In the genomic region with DNA sequence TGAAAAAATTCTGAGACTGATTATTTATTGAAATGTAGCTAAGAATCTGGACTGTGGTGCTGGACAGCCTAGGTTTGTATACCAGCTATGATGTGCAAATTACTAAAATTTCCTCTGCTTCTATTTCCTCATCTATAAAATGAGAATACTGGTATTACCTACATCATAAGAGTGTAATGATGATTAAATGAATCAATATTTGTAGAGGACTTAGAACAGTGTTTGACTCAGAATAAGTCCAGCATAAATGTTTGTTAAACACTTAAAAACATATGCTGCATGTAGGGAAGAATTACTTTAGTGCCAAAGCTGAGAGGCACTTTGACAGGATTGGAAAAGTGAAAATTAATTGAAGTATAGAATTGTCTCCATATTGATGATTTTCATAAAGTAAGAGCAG, we compare ENCODE assay signal across 33 cellular contexts. TPM values are rescaled to one million over a fixed set of nuclear protein-coding genes. Genes with fewer than 3 reads are reported as not detected.
"Had no signal": no experiment of that assay in that cellular context is flagged by ENCODE, and none has a peak within 500 bp of the region (broad histone marks: within the 10 kb centered on the region; RNA-seq: fewer than 3 reads in every experiment).

No MANE protein-coding gene starts in this region.

- DNase-seq: islet precursor cell; left cardiac atrium; left ventricle myocardium inferior; midbrain; mucosa of descending colon; naive thymus-derived CD4-positive, alpha-beta T cell; ovary; right lobe of liver; stimulated activated CD4-positive, alpha-beta T cell treated with anti-CD3 and anti-CD28 coated beads, Interleukin-1b, Interleukin-23, amount 100 ng/mL, for 48 hours; stimulated activated CD4-positive, alpha-beta T cell treated with anti-CD3 and anti-CD28 coated beads, Interleukin-2, amount 100 ng/mL, for 48 hours; stimulated activated CD4-positive, alpha-beta T cell treated with anti-CD3 and anti-CD28 coated beads, Interleukin-4, amount 100 ng/mL, for 4 hours; stimulated activated CD8-positive, alpha-beta memory T cell treated with anti-CD3 and anti-CD28 coated beads, Interleukin-4, amount 100 ng/mL, for 48 hours; stimulated activated naive CD8-positive, alpha-beta T cell treated with anti-CD3 and anti-CD28 coated beads, Interleukin-15, Interleukin-2, amounts not matched to agents 100 U/mL and 50 U/mL, for 24 hours; stomach; tibial artery; trophoblast cell; upper lobe of right lung had no signal

- H3K4me1 Mint-ChIP-seq: naive thymus-derived CD4-positive, alpha-beta T cell; stimulated activated memory B cell treated with anti-CD40 and anti-IgM and Interleukin-4, amounts not matched to agents 10 μg/mL and 1 μg/mL and 100 μg/mL, for 72 hours had no signal

- H3K4me2 ChIP-seq: hepatocyte, smooth muscle cell had no signal

- H3K27me3 ChIP-seq: hepatocyte, ovary, right atrium auricular region, right lobe of liver, stomach, suprapubic skin, tibial artery, upper lobe of right lung had no signal

- ATAC-seq: left cardiac atrium; mucosa of descending colon; naive thymus-derived CD4-positive, alpha-beta T cell; natural killer cell treated with Interleukin-12 subunit alpha and Interleukin-12 subunit beta and Interleukin-15 and Interleukin-18, amount 100 ng/mL, for 72 hours; right lobe of liver; stimulated activated memory B cell treated with anti-CD40 and anti-IgM and Interleukin-4, amounts not matched to agents 10 μg/mL and 1 μg/mL and 100 μg/mL, for 72 hours; stimulated activated naive CD8-positive, alpha-beta T cell treated with anti-CD3 and anti-CD28 coated beads, Interleukin-15, Interleukin-2, amounts not matched to agents 100 U/mL and 50 U/mL, for 24 hours; upper lobe of right lung had no signal

- H3K36me3 Mint-ChIP-seq: naive thymus-derived CD4-positive, alpha-beta T cell; natural killer cell treated with Interleukin-12 subunit alpha and Interleukin-12 subunit beta and Interleukin-15 and Interleukin-18, amount 100 ng/mL, for 72 hours; stimulated activated memory B cell treated with anti-CD40 and anti-IgM and Interleukin-4, amounts not matched to agents 10 μg/mL and 1 μg/mL and 100 μg/mL, for 72 hours had no signal

- H3K4me1 ChIP-seq: left ventricle myocardium inferior, right atrium auricular region, right lobe of liver, stomach, suprapubic skin, tibial artery, upper lobe of right lung had no signal

- H3K27ac Mint-ChIP-seq: naive thymus-derived CD4-positive, alpha-beta T cell; natural killer cell treated with Interleukin-12 subunit alpha and Interleukin-12 subunit beta and Interleukin-15 and Interleukin-18, amount 100 ng/mL, for 72 hours; progenitor cell of endocrine pancreas; stimulated activated memory B cell treated with anti-CD40 and anti-IgM and Interleukin-4, amounts not matched to agents 10 μg/mL and 1 μg/mL and 100 μg/mL, for 72 hours had no signal

- H3K27me3 Mint-ChIP-seq: progenitor cell of endocrine pancreas had no signal

- H3K79me2 ChIP-seq: hepatocyte had no signal

- H3K4me3 ChIP-seq: hepatocyte, left ventricle myocardium inferior, lung, mucosa of descending colon, ovary, right atrium auricular region, right lobe of liver, smooth muscle cell, stomach, suprapubic skin, thoracic aorta, tibial artery, upper lobe of right lung had no signal

- H3K36me3 ChIP-seq: left ventricle myocardium inferior, ovary, right atrium auricular region, right lobe of liver, stomach, suprapubic skin, thoracic aorta, tibial artery, upper lobe of right lung had no signal

- H3K9me3 ChIP-seq: left ventricle myocardium inferior, mucosa of descending colon, ovary, right atrium auricular region, right lobe of liver, stomach, suprapubic skin, thoracic aorta, tibial artery, upper lobe of right lung had no signal

- H3K27ac ChIP-seq: hepatocyte, left ventricle myocardium inferior, ovary, right atrium auricular region, right lobe of liver, stomach, suprapubic skin, thoracic aorta, tibial artery, upper lobe of right lung had no signal

- H2AFZ ChIP-seq: hepatocyte had no signal

- H3K9me3 Mint-ChIP-seq: naive thymus-derived CD4-positive, alpha-beta T cell; natural killer cell treated with Interleukin-12 subunit alpha and Interleukin-12 subunit beta and Interleukin-15 and Interleukin-18, amount 100 ng/mL, for 72 hours; stimulated activated memory B cell treated with anti-CD40 and anti-IgM and Interleukin-4, amounts not matched to agents 10 μg/mL and 1 μg/mL and 100 μg/mL, for 72 hours had no signal

- H3K4me3 Mint-ChIP-seq: naive thymus-derived CD4-positive, alpha-beta T cell; natural killer cell treated with Interleukin-12 subunit alpha and Interleukin-12 subunit beta and Interleukin-15 and Interleukin-18, amount 100 ng/mL, for 72 hours; stimulated activated memory B cell treated with anti-CD40 and anti-IgM and Interleukin-4, amounts not matched to agents 10 μg/mL and 1 μg/mL and 100 μg/mL, for 72 hours had no signal

RNA-seq across cellular contexts. Expression of gene TMPRSS11F, which starts 55.3 kb away (rescaled TPM):
- total RNA-seq: kidney epithelial cell; left cardiac atrium; left ventricle myocardium inferior; lung; mesenteric fat pad; mucosa of descending colon; myocyte; naive thymus-derived CD4-positive, alpha-beta T cell; natural killer cell treated with Interleukin-12 subunit alpha and Interleukin-12 subunit beta and Interleukin-15 and Interleukin-18, amount 100 ng/mL, for 72 hours; omental fat pad; ovary; progenitor cell of endocrine pancreas; pulmonary artery endothelial cell; renal cortical epithelial cell; right atrium auricular region; skeletal muscle tissue; stomach; upper lobe of right lung had no signal
